Comparison of ENCODE assay signal across 30 cellular contexts in genomic region chr9:13990336-13990735, GRCh38.
"Had no signal": no experiment of that assay in that cellular context is flagged by ENCODE, and none has a peak within 500 bp of the region (broad histone marks: within the 10 kb centered on the region; RNA-seq: fewer than 3 reads in every experiment).

No MANE protein-coding gene starts in this region.

- H3K4me3 ChIP-seq: adrenal gland, body of pancreas, breast epithelium had no signal

- DNase-seq: activated B cell treated with CpG ODN at 0.5 μM for 24 hours; activated CD4-positive, alpha-beta memory T cell treated with anti-CD3 and anti-CD28 coated beads for 36 hours; activated CD4-positive, alpha-beta T cell treated with anti-CD3 and anti-CD28 coated beads for 4 hours; activated CD4-positive, alpha-beta T cell treated with anti-CD3 and anti-CD28 coated beads, Interleukin-2, amount 10 ng/mL, durations not matched to agents 24 days and 14 days; activated CD4-positive, alpha-beta T cell treated with anti-CD3 and anti-CD28 coated beads, Interleukin-2, amount 50 U/mL, for 1 hour; activated CD4-positive, alpha-beta T cell treated with anti-CD3 and anti-CD28 coated beads, Interleukin-2, amount 50 U/mL, for 4 hours; activated CD4-positive, CD25-positive, alpha-beta regulatory T cell treated with anti-CD3 and anti-CD28 coated beads, Interleukin-2, amount 50 U/mL, for 72 hours; activated CD8-positive, alpha-beta memory T cell treated with anti-CD3 and anti-CD28 coated beads, Interleukin-2, amount 50 U/mL, for 4 hours; activated CD8-positive, alpha-beta T cell treated with anti-CD3 and anti-CD28 coated beads for 36 hours; activated effector memory CD4-positive, alpha-beta T cell treated with anti-CD3 and anti-CD28 coated beads, Interleukin-2, amount 50 U/mL, for 16 hours; activated gamma-delta T cell treated with Interleukin-2 at 50 U/mL for 16 hours; activated naive CD4-positive, alpha-beta T cell; activated naive CD4-positive, alpha-beta T cell treated with anti-CD3 and anti-CD28 coated beads for 36 hours; activated naive CD4-positive, alpha-beta T cell treated with anti-CD3 and anti-CD28 coated beads, Interleukin-2, amount 50 U/mL, for 16 hours; activated naive CD8-positive, alpha-beta T cell treated with anti-CD3 and anti-CD28 coated beads for 36 hours; activated T-cell treated with anti-CD3 and anti-CD28 coated beads for 4 hours; activated T-cell treated with anti-CD3 and anti-CD28 coated beads, Interleukin-2, amount 50 U/mL, for 1 hour; activated T-cell treated with anti-CD3 and anti-CD28 coated beads, Interleukin-2, amount 50 U/mL, for 4 hours; activated T-cell treated with anti-CD3 and anti-CD28 coated beads, Interleukin-2, amount 50 U/mL, for 72 hours; adrenal gland; amniotic stem cell; aorta; body of pancreas; brain microvascular endothelial cell; central memory CD4-positive, alpha-beta T cell; T-helper 1 cell; T-helper 2 cell; T-helper 9 cell had no signal

- H3K27ac ChIP-seq: adrenal gland, body of pancreas, brain microvascular endothelial cell, breast epithelium, VCaP had no signal

- H3K27me3 ChIP-seq: adrenal gland, body of pancreas, brain microvascular endothelial cell, breast epithelium had no signal

- H3K4me1 ChIP-seq: adrenal gland, body of pancreas, breast epithelium had no signal

- H3K36me3 ChIP-seq: adrenal gland, brain microvascular endothelial cell, breast epithelium had no signal

- H3K9me3 ChIP-seq: adrenal gland, body of pancreas, breast epithelium had no signal
